ENCODE assay signal across 9 cellular contexts in the genomic region with DNA sequence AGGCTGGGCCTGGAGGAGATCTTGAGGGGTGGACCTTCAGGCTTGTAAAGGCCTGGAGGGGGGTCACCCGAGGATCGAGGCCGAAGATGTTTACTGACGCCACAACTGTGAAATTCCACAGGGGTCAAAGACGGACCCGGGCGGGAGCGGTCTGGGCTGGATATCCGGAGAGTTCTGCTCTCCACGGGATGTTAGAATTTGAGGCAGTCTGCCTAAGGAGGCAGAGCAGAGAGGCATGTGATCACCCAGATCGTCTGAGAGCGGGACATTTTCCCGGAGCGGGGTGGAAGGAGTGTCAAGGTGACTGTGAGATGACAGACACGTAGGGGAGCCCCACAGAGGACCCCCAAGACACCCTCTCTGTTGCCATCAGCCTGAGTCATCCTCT. TPM values are rescaled to one million over a fixed set of nuclear protein-coding genes. Genes with fewer than 3 reads are reported as not detected.
DNase-seq lines count a peak whose midpoint lies in the region; ATAC-seq, FAIRE-seq and TF ChIP-seq lines count a peak whose summit lies in the region.
"Had no signal": no experiment of that assay in that cellular context is flagged by ENCODE, and none has a peak within 500 bp of the region (broad histone marks: within the 10 kb centered on the region; RNA-seq: fewer than 3 reads in every experiment).

No MANE protein-coding gene starts in this region.

- H3K27me3 ChIP-seq in astrocyte (ENCODE audit: insufficient read depth, low read length), result no peaks in the 10 kb centered on the region
- no peaks in the 10 kb centered on the region for H3K27me3 ChIP-seq in neural progenitor cell
- H3K27me3 ChIP-seq in vagina, result no peaks in the 10 kb centered on the region
- H3K27me3 ChIP-seq in PC-3 (ENCODE audit: low read length), result no peaks in the 10 kb centered on the region

- H3K4me1 ChIP-seq in astrocyte (ENCODE audit: insufficient read depth, low read length) (peaks cover 39% of the 10 kb centered on the region), neural progenitor cell (peaks cover 9% of the 10 kb centered on the region), vagina (peaks cover 38% of the 10 kb centered on the region), PC-3 (ENCODE audit: insufficient read depth, low read length) (no peaks in the 10 kb centered on the region)

- CTCF ChIA-PET in PC-3 (lab: Charles Lee), result no interaction called here
- CTCF ChIA-PET in activated naive CD4-positive, alpha-beta T cell treated with anti-CD3 and anti-CD28 coated beads, Interleukin-2, amount 10 ng/mL, durations not matched to agents 7 days and 5 days (lab: Charles Lee), result no interaction called here

- H3K9ac ChIP-seq in astrocyte (ENCODE audit: low read length) (peak overlapping the region; percentile 76), neural progenitor cell (no peak overlapping the region), PC-3 (ENCODE audit: low read length) (no peak overlapping the region)

- H3K4me3 ChIP-seq in astrocyte (ENCODE audit: insufficient read depth, low read depth, low read length), result no peak overlapping the region
- no peak overlapping the region for H3K4me3 ChIP-seq in neural progenitor cell
- peak overlapping the region; percentile 17 to 37 for H3K4me3 ChIP-seq in vagina
- no peak overlapping the region for H3K4me3 ChIP-seq in PC-3 (ENCODE audit: low read length)

- no peak for TF ChIP-seq POLR2A in vagina (IDR thresholded peaks at IDR 0.05)

- H3K36me3 Mint-ChIP-seq in astrocyte (ENCODE audit: low read depth, unreplicated experiment), result peaks cover 10% of the 10 kb centered on the region
- H3K36me3 Mint-ChIP-seq in glutamatergic neuron (ENCODE audit: unreplicated experiment), result peaks cover 4% of the 10 kb centered on the region
- peaks cover 5% of the 10 kb centered on the region for H3K36me3 Mint-ChIP-seq in neural progenitor cell
- H3K36me3 Mint-ChIP-seq in activated naive CD4-positive, alpha-beta T cell treated with anti-CD3 and anti-CD28 coated beads, Interleukin-2, amount 10 ng/mL, durations not matched to agents 7 days and 5 days, result peaks cover 1% of the 10 kb centered on the region

- H3K27ac Mint-ChIP-seq in astrocyte (ENCODE audit: unreplicated experiment), result no peak overlapping the region
- H3K27ac Mint-ChIP-seq in glutamatergic neuron (ENCODE audit: unreplicated experiment), result no peak overlapping the region
- peak overlapping the region; percentile 78 for H3K27ac Mint-ChIP-seq in neural progenitor cell
- H3K27ac Mint-ChIP-seq in activated naive CD4-positive, alpha-beta T cell treated with anti-CD3 and anti-CD28 coated beads, Interleukin-2, amount 10 ng/mL, durations not matched to agents 7 days and 5 days, result no peak overlapping the region

- ATAC-seq in PC-3, result no peak
- ATAC-seq in GM18873 (IDR thresholded peaks at IDR 0.05; ENCODE audit: low FRiP score, unreplicated experiment), result no peak

- no TSS peak for BruUV-seq in PC-3 (replicated peaks; lab: Mats Ljungman, UMichigan)

- TF ChIP-seq CTCF in astrocyte (IDR thresholded peaks at IDR 0.05; ENCODE audit: insufficient read depth, low read depth, low read length), result no peak
- no peak for TF ChIP-seq CTCF in glutamatergic neuron (IDR thresholded peaks at IDR 0.05; ENCODE audit: partially characterized antibody, unreplicated experiment)
- no peak for TF ChIP-seq CTCF in neural progenitor cell (IDR thresholded peaks at IDR 0.05)
- no peak for TF ChIP-seq CTCF in vagina (IDR thresholded peaks at IDR 0.05)
- no peak for TF ChIP-seq CTCF in PC-3 (conservative IDR thresholded peaks at IDR 0.05; ENCODE audit: low read depth, low read length)

- H4K20me1 ChIP-seq in astrocyte (ENCODE audit: insufficient read depth, low read length), result peaks cover 55% of the 10 kb centered on the region
- peaks cover 68% of the 10 kb centered on the region for H4K20me1 ChIP-seq in neural progenitor cell (ENCODE audit: low read depth)
- H4K20me1 ChIP-seq in PC-3 (ENCODE audit: low read length), result no peaks in the 10 kb centered on the region

- H3K27me3 Mint-ChIP-seq in astrocyte (ENCODE audit: low read depth, unreplicated experiment) (peaks cover 12% of the 10 kb centered on the region), glutamatergic neuron (ENCODE audit: unreplicated experiment) (peaks cover 8% of the 10 kb centered on the region), neural progenitor cell (ENCODE audit: insufficient read depth, low read depth) (peaks cover 12% of the 10 kb centered on the region)
- H3K27me3 Mint-ChIP-seq in activated naive CD4-positive, alpha-beta T cell treated with anti-CD3 and anti-CD28 coated beads, Interleukin-2, amount 10 ng/mL, durations not matched to agents 7 days and 5 days, result no peaks in the 10 kb centered on the region

- peaks cover 1% of the 10 kb centered on the region for H3K9me3 Mint-ChIP-seq in astrocyte (ENCODE audit: unreplicated experiment)
- H3K9me3 Mint-ChIP-seq in glutamatergic neuron (ENCODE audit: unreplicated experiment), result peaks cover 2% of the 10 kb centered on the region
- no peaks in the 10 kb centered on the region for H3K9me3 Mint-ChIP-seq in neural progenitor cell
- H3K9me3 Mint-ChIP-seq in activated naive CD4-positive, alpha-beta T cell treated with anti-CD3 and anti-CD28 coated beads, Interleukin-2, amount 10 ng/mL, durations not matched to agents 7 days and 5 days, result no peaks in the 10 kb centered on the region

- H3K4me2 ChIP-seq in astrocyte (ENCODE audit: low read length) (peak overlapping the region; percentile 80), neural progenitor cell (no peak overlapping the region), PC-3 (ENCODE audit: low read length) (no peak overlapping the region)

- H3K36me3 ChIP-seq in astrocyte (ENCODE audit: insufficient read depth, low read length) (no peaks in the 10 kb centered on the region), neural progenitor cell (no peaks in the 10 kb centered on the region), vagina (no peaks in the 10 kb centered on the region), PC-3 (ENCODE audit: low read depth, low read length) (no peaks in the 10 kb centered on the region)

- H3F3A ChIP-seq in neural progenitor cell (ENCODE audit: low read depth) (no peaks in the 10 kb centered on the region), PC-3 (ENCODE audit: low read length, unreplicated experiment) (no peaks in the 10 kb centered on the region)

- H2AFZ ChIP-seq in astrocyte (ENCODE audit: low read depth, low read length) (peak overlapping the region; percentile 48), neural progenitor cell (replicated peaks) (no peak overlapping the region), PC-3 (ENCODE audit: low read length) (no peak overlapping the region)

- peaks cover 4% of the 10 kb centered on the region for H3K79me2 ChIP-seq in astrocyte (ENCODE audit: insufficient read depth, low read length)
- no peaks in the 10 kb centered on the region for H3K79me2 ChIP-seq in neural progenitor cell (ENCODE audit: low read depth)
- peaks cover 9% of the 10 kb centered on the region; the same call in 1 of the 2 replicates for H3K79me2 ChIP-seq in PC-3 (ENCODE audit: low read length)

- peak overlapping the region; percentile 20 for H3K4me3 Mint-ChIP-seq in astrocyte (ENCODE audit: unreplicated experiment)
- H3K4me3 Mint-ChIP-seq in glutamatergic neuron (ENCODE audit: unreplicated experiment), result peak overlapping the region; percentile 58
- H3K4me3 Mint-ChIP-seq in neural progenitor cell, result peak overlapping the region; percentile 67
- H3K4me3 Mint-ChIP-seq in activated naive CD4-positive, alpha-beta T cell treated with anti-CD3 and anti-CD28 coated beads, Interleukin-2, amount 10 ng/mL, durations not matched to agents 7 days and 5 days, result no peak overlapping the region

- DNase-seq in astrocyte (ENCODE audit: low read depth) (no peak), glutamatergic neuron (no peak), neural progenitor cell (ENCODE audit: low spot score) (no peak), vagina (ENCODE audit: extremely low spot score in 2 of 2) (no peak), PC-3 (no peak)
- DNase-seq in activated naive CD4-positive, alpha-beta T cell treated with anti-CD3 and anti-CD28 coated beads, Interleukin-2, amount 10 ng/mL, durations not matched to agents 7 days and 5 days, result no peak
- DNase-seq: activated CD4-positive, CD25-positive, alpha-beta regulatory T cell; amniotic stem cell had no signal

- intact Hi-C loops in vagina (cut with DNase I) (no loop called here), PC-3 (cut with micrococcal nuclease) (no loop called here)

- H3K9me3 ChIP-seq in astrocyte (ENCODE audit: insufficient read depth, low read depth, low read length), result no peaks in the 10 kb centered on the region
- no peaks in the 10 kb centered on the region for H3K9me3 ChIP-seq in neural progenitor cell (ENCODE audit: low read depth)
- no peaks in the 10 kb centered on the region for H3K9me3 ChIP-seq in vagina
- H3K9me3 ChIP-seq in PC-3 (ENCODE audit: low read length), result no peaks in the 10 kb centered on the region

- POLR2A ChIA-PET in PC-3 (lab: Charles Lee; ENCODE audit: unreplicated experiment), result no interaction called here

- H3K9me2 ChIP-seq in PC-3 (replicated peaks; ENCODE audit: low read length), result no peaks in the 10 kb centered on the region

- no peak for FAIRE-seq in astrocyte (lab: Jason Lieb, UNC)

- peak overlapping the region; percentile 59 for H3K27ac ChIP-seq in astrocyte (ENCODE audit: low read depth, low read length)
- H3K27ac ChIP-seq in neural progenitor cell, result no peak overlapping the region
- H3K27ac ChIP-seq in vagina, result peak overlapping the region; percentile 86
- no peak overlapping the region for H3K27ac ChIP-seq in PC-3 (ENCODE audit: low read length)

- H3K4me1 Mint-ChIP-seq in astrocyte (ENCODE audit: low read depth, unreplicated experiment) (peaks cover 17% of the 10 kb centered on the region), glutamatergic neuron (ENCODE audit: low read depth, unreplicated experiment) (peaks cover 20% of the 10 kb centered on the region), neural progenitor cell (peaks cover 58% of the 10 kb centered on the region)
- peaks cover 6% of the 10 kb centered on the region for H3K4me1 Mint-ChIP-seq in activated naive CD4-positive, alpha-beta T cell treated with anti-CD3 and anti-CD28 coated beads, Interleukin-2, amount 10 ng/mL, durations not matched to agents 7 days and 5 days

RNA-seq across cellular contexts. Expression of gene KLHL26, which starts 13.2 kb away (rescaled TPM):
- total RNA-seq in astrocyte (4.4 and 6.0 TPM in 2 replicates), glutamatergic neuron (ENCODE audit: unreplicated experiment) (12.0 TPM), neural progenitor cell (ENCODE audit: low replicate concordance) (5.8 and 7.1 TPM in 2 replicates), vagina (8.3 TPM), PC-3 (2014; rRNA removed) (8.4 and 12.7 TPM in 2 replicates)

RNA-seq across cellular contexts. Expression of gene CRTC1, which starts 33.4 kb away (rescaled TPM):
- total RNA-seq in astrocyte (8.4 and 8.8 TPM in 2 replicates), glutamatergic neuron (ENCODE audit: unreplicated experiment) (28.8 TPM), neural progenitor cell (ENCODE audit: low replicate concordance) (2.4 and 5.7 TPM in 2 replicates), vagina (7.4 TPM), PC-3 (2014; rRNA removed) (6.7 and 8.5 TPM in 2 replicates)

RNA-seq across cellular contexts. Expression of gene TMEM59L, which starts 37.4 kb away (rescaled TPM):
- 5.6 and 8.8 TPM in 2 replicates for total RNA-seq in astrocyte
- total RNA-seq in glutamatergic neuron (ENCODE audit: unreplicated experiment), result 92.3 TPM
- total RNA-seq in neural progenitor cell (ENCODE audit: low replicate concordance), result 0.11 and 1.4 TPM in 2 replicates
- total RNA-seq in vagina, result 4.2 TPM
- total RNA-seq in PC-3 (2014; rRNA removed), result 0.17 and 0.44 TPM in 2 replicates

RNA-seq across cellular contexts. Expression of gene CRLF1, which starts 43.4 kb away (rescaled TPM):
- total RNA-seq in astrocyte, result 18.5 and 53.1 TPM in 2 replicates
- total RNA-seq in glutamatergic neuron (ENCODE audit: unreplicated experiment), result 55.3 TPM
- total RNA-seq in neural progenitor cell (ENCODE audit: low replicate concordance), result 0.84 TPM in 1 of 2 replicates, not detected in the other
- total RNA-seq in vagina, result 15.2 TPM
- total RNA-seq in PC-3 (2014; rRNA removed), result 0.23 and 2.6 TPM in 2 replicates

Comparison
In these comparisons a context has a peak if more than half of its experiments do, and no peak if none do; other contexts are left out.
1. H3K27ac ChIP-seq: peak in astrocyte (single experiment) and vagina (single experiment); none in neural progenitor cell (single experiment) and PC-3 (single experiment).
2. H3K4me3 ChIP-seq: peak in vagina (2 of 2); none in astrocyte (single experiment), neural progenitor cell (single experiment) and PC-3 (single experiment).